In the genomic region with DNA sequence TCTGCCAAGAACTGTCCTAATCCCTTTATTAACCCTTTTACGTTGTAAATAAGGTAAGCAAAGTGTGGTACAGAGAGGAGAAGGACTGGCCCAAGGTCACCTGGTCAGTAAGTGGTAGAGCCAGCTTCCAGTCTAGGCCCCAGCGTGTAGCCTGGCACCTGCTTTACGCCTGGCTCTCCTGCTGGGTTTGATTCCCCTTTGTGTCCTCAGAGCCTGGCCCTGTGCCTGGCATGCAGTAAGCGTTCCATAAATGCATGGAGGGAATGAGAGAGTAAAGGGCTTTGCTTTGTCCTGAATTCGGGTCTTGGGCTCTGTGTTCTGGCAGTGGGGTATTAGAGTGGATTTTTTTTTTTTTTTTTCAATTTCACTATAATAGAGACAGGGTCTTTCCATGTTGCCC, we compare ENCODE assay signal across 24 cellular contexts.
"Had no signal": no experiment of that assay in that cellular context is flagged by ENCODE, and none has a peak within 500 bp of the region (broad histone marks: within the 10 kb centered on the region; RNA-seq: fewer than 3 reads in every experiment).

No MANE protein-coding gene starts in this region.

- H3K4me3 Mint-ChIP-seq: activated B cell treated with CpG ODN at 0.5 μM for 24 hours; activated CD4-positive, alpha-beta T cell treated with anti-CD3 and anti-CD28 coated beads, Interleukin-2, amount 10 ng/mL, durations not matched to agents 24 days and 14 days; activated naive CD8-positive, alpha-beta T cell treated with anti-CD3 and anti-CD28 coated beads, Interleukin-2, amount 10 ng/mL, durations not matched to agents 7 days and 5 days; activated T-cell treated with anti-CD3 and anti-CD28 coated beads, Interleukin-2, amount 50 U/mL, for 72 hours; T-helper 1 cell treated with Interleukin-12 subunit alpha and Interleukin-12 subunit beta and Interleukin-4 antibody, amounts not matched to agents 30 μg/mL and 1 μg/mL, for 36 hours had no signal

- H3K4me3 ChIP-seq: adrenal gland, MG63, Peyer's patch, SJSA1 had no signal

- H3K9me3 Mint-ChIP-seq: activated B cell treated with CpG ODN at 0.5 μM for 24 hours; activated CD4-positive, alpha-beta T cell treated with anti-CD3 and anti-CD28 coated beads, Interleukin-2, amount 10 ng/mL, durations not matched to agents 24 days and 14 days; activated naive CD8-positive, alpha-beta T cell treated with anti-CD3 and anti-CD28 coated beads, Interleukin-2, amount 10 ng/mL, durations not matched to agents 7 days and 5 days; activated T-cell treated with anti-CD3 and anti-CD28 coated beads, Interleukin-2, amount 50 U/mL, for 72 hours; T-helper 1 cell treated with Interleukin-12 subunit alpha and Interleukin-12 subunit beta and Interleukin-4 antibody, amounts not matched to agents 30 μg/mL and 1 μg/mL, for 36 hours had no signal

- H3K27me3 Mint-ChIP-seq: activated B cell treated with CpG ODN at 0.5 μM for 24 hours; activated CD4-positive, alpha-beta T cell treated with anti-CD3 and anti-CD28 coated beads, Interleukin-2, amount 10 ng/mL, durations not matched to agents 24 days and 14 days; activated naive CD8-positive, alpha-beta T cell treated with anti-CD3 and anti-CD28 coated beads, Interleukin-2, amount 10 ng/mL, durations not matched to agents 7 days and 5 days had no signal

- H3K27ac Mint-ChIP-seq: activated B cell treated with CpG ODN at 0.5 μM for 24 hours; activated naive CD8-positive, alpha-beta T cell treated with anti-CD3 and anti-CD28 coated beads, Interleukin-2, amount 10 ng/mL, durations not matched to agents 7 days and 5 days; activated T-cell treated with anti-CD3 and anti-CD28 coated beads, Interleukin-2, amount 50 U/mL, for 72 hours; T-helper 1 cell treated with Interleukin-12 subunit alpha and Interleukin-12 subunit beta and Interleukin-4 antibody, amounts not matched to agents 30 μg/mL and 1 μg/mL, for 36 hours had no signal

- H3K9me3 ChIP-seq: adrenal gland, MG63, Peyer's patch, SJSA1 had no signal

- H3K27me3 ChIP-seq: adrenal gland, MG63, Peyer's patch, SJSA1 had no signal

- DNase-seq: activated B cell treated with CpG ODN at 0.5 μM for 24 hours; activated CD4-positive, alpha-beta T cell treated with anti-CD3 and anti-CD28 coated beads for 1 hour; activated CD4-positive, alpha-beta T cell treated with anti-CD3 and anti-CD28 coated beads, Interleukin-2, amount 10 ng/mL, durations not matched to agents 24 days and 14 days; activated CD4-positive, alpha-beta T cell treated with anti-CD3 and anti-CD28 coated beads, Interleukin-2, amount 50 U/mL, for 48 hours; activated naive CD4-positive, alpha-beta T cell treated with anti-CD3 and anti-CD28 coated beads, Interleukin-2, amount 50 U/mL, for 16 hours; activated naive CD8-positive, alpha-beta T cell treated with anti-CD3 and anti-CD28 coated beads, Interleukin-2, amount 10 ng/mL, durations not matched to agents 7 days and 5 days; activated T-cell treated with anti-CD3 and anti-CD28 coated beads, Interleukin-2, amount 50 U/mL, for 72 hours; adrenal gland; anterior cingulate cortex; cerebellar nuclear complex; MG63; MV-4-11; NCI-H1092 treated with DMSO at 0.1 percent for 48 hours; NCI-H146; NCI-H187 treated with DMSO at 0.1 percent for 48 hours; NCI-H2081 treated with DMSO at 0.1 percent for 48 hours; NCI-H446; NCI-H524; Peyer's patch; SHP77; SW 1271; T-helper 9 cell had no signal

- H3K27ac ChIP-seq: adrenal gland, Peyer's patch, SJSA1 had no signal
